Comparison of ENCODE assay signal across 13 cellular contexts in genomic region chr17:43834106-43834505, GRCh38. TPM values are rescaled to one million over a fixed set of nuclear protein-coding genes. Genes with fewer than 3 reads are reported as not detected.
A peak's percentile ranks its signal among the peaks of the same experiment; 100 is the strongest.
DNase-seq lines count a peak whose midpoint lies in the region; ATAC-seq, FAIRE-seq and TF ChIP-seq lines count a peak whose summit lies in the region.
"Had no signal": no experiment of that assay in that cellular context is flagged by ENCODE, and none has a peak within 500 bp of the region (broad histone marks: within the 10 kb centered on the region; RNA-seq: fewer than 3 reads in every experiment).

No MANE protein-coding gene starts in this region.

- H3K79me2 ChIP-seq in OCI-LY7 (ENCODE audit: insufficient read depth, low read depth, low read length), result no peaks in the 10 kb centered on the region

- H4K20me1 ChIP-seq in OCI-LY7 (ENCODE audit: insufficient read depth, low read length), result no peaks in the 10 kb centered on the region

- DNase-seq in activated naive CD8-positive, alpha-beta T cell treated with anti-CD3 and anti-CD28 coated beads for 36 hours, result no peak
- no peak for DNase-seq in T-cell
- peak; percentile 41 for DNase-seq in fibroblast of the conjunctiva (ENCODE audit: low read depth)
- no peak for DNase-seq in GM12892 (ENCODE audit: insufficient read length)
- no peak for DNase-seq in RPMI8226
- DNase-seq in OCI-LY7 (ENCODE audit: low spot score), result no peak
- DNase-seq: activated CD4-positive, alpha-beta T cell treated with anti-CD3 and anti-CD28 coated beads, Interleukin-2, amount 50 U/mL, for 4 hours; hippocampal formation; NCI-H187 treated with DMSO at 0.1 percent for 48 hours; stimulated activated CD4-positive, alpha-beta T cell treated with anti-CD3 and anti-CD28 coated beads, Interleukin-2, amount 100 ng/mL, for 48 hours; tibial artery had no signal

- TF ChIP-seq POLR2A in GM12892 (IDR thresholded peaks at IDR 0.05; ENCODE audit: low read depth, low read length), result no peak

- H3K27ac ChIP-seq in subcutaneous abdominal adipose tissue (ENCODE audit: low read depth, low read length), result no peak overlapping the region
- H3K27ac ChIP-seq in OCI-LY7 (ENCODE audit: low read depth, low read length, poor library complexity, severe bottlenecking), result no peak overlapping the region

- H3K4me3 Mint-ChIP-seq in activated naive CD8-positive, alpha-beta T cell, result peak overlapping the region; percentile 86
- H3K4me3 Mint-ChIP-seq in activated naive CD8-positive, alpha-beta T cell treated with anti-CD3 and anti-CD28 coated beads for 36 hours, result no peak overlapping the region
- H3K4me3 Mint-ChIP-seq in T-cell, result peak overlapping the region; percentile 56 to 86 (median 78)

- no peak overlapping the region for H3K4me2 ChIP-seq in OCI-LY7 (ENCODE audit: low read length)

- no peaks in the 10 kb centered on the region for H3K36me3 Mint-ChIP-seq in activated naive CD8-positive, alpha-beta T cell
- no peaks in the 10 kb centered on the region for H3K36me3 Mint-ChIP-seq in activated naive CD8-positive, alpha-beta T cell treated with anti-CD3 and anti-CD28 coated beads for 36 hours
- no peaks in the 10 kb centered on the region for H3K36me3 Mint-ChIP-seq in T-cell

- POLR2A ChIA-PET in T-cell (lab: Charles Lee), result interaction anchor here in 1 of 2 donors (0.5 kb wide), 1 partner anchor 466 kb away, joined by 3 read pairs; no protein-coding TSS in a partner anchor
- POLR2A ChIA-PET in OCI-LY7 (lab: Charles Lee), result no interaction called here

- intact Hi-C loops in OCI-LY7 (cut with micrococcal nuclease; ENCODE audit: unreplicated experiment), result no loop called here

- H3K27me3 ChIP-seq in subcutaneous abdominal adipose tissue (ENCODE audit: control insufficient read depth in 5 of 5, insufficient read depth in 4 of 5, low read length in 5 of 5), result no peaks in the 10 kb centered on the region
- H3K27me3 ChIP-seq: tibial artery had no signal

- H3K9me2 ChIP-seq in OCI-LY7 (ENCODE audit: insufficient read depth, low read length), result no peaks in the 10 kb centered on the region

- CTCF ChIA-PET in T-cell (lab: Charles Lee), result no interaction called here
- CTCF ChIA-PET in OCI-LY7 (lab: Charles Lee; ENCODE audit: unreplicated experiment), result no interaction called here

- ATAC-seq in T-cell (replicated peaks in 1 of 4), result no peak

- H3K9me3 Mint-ChIP-seq in activated naive CD8-positive, alpha-beta T cell (ENCODE audit: low read depth), result no peaks in the 10 kb centered on the region
- no peaks in the 10 kb centered on the region for H3K9me3 Mint-ChIP-seq in activated naive CD8-positive, alpha-beta T cell treated with anti-CD3 and anti-CD28 coated beads for 36 hours
- H3K9me3 Mint-ChIP-seq in T-cell, result no peaks in the 10 kb centered on the region

- H3K27me3 Mint-ChIP-seq in activated naive CD8-positive, alpha-beta T cell, result peaks cover 12% of the 10 kb centered on the region
- peaks cover 62% of the 10 kb centered on the region for H3K27me3 Mint-ChIP-seq in activated naive CD8-positive, alpha-beta T cell treated with anti-CD3 and anti-CD28 coated beads for 36 hours
- H3K27me3 Mint-ChIP-seq in T-cell, result peaks cover 27 to 31% of the 10 kb centered on the region in 2 donors

- H3K4me3 ChIP-seq in subcutaneous abdominal adipose tissue (ENCODE audit: low read depth in 1 of 5, low read length in 5 of 5) (peak overlapping the region in 3 of 5 donors; percentile 70 to 76 (median 72)), OCI-LY7 (ENCODE audit: low read depth, low read length, poor library complexity, severe bottlenecking) (no peak overlapping the region)

- no TSS peak for BruUV-seq in OCI-LY7 (replicated peaks; lab: Mats Ljungman, UMichigan)

- H3K9ac ChIP-seq in subcutaneous abdominal adipose tissue (ENCODE audit: low read length in 5 of 5), result peak overlapping the region in 2 of 5 donors; percentile 43 to 53

- H3K36me3 ChIP-seq in subcutaneous abdominal adipose tissue (ENCODE audit: control insufficient read depth in 5 of 5, insufficient read depth in 5 of 5, low read length in 5 of 5) (peaks cover 0 to 20% (median 9%) of the 10 kb centered on the region in 5 donors), OCI-LY7 (ENCODE audit: insufficient read depth, low read length) (no peaks in the 10 kb centered on the region)

- peaks cover 17% of the 10 kb centered on the region for H3K4me1 Mint-ChIP-seq in activated naive CD8-positive, alpha-beta T cell (ENCODE audit: low read depth)
- peaks cover 11% of the 10 kb centered on the region for H3K4me1 Mint-ChIP-seq in activated naive CD8-positive, alpha-beta T cell treated with anti-CD3 and anti-CD28 coated beads for 36 hours
- H3K4me1 Mint-ChIP-seq in T-cell, result peaks cover 12 to 21% (median 16%) of the 10 kb centered on the region in 3 donors

- H3K27ac Mint-ChIP-seq in activated naive CD8-positive, alpha-beta T cell, result no peak overlapping the region
- H3K27ac Mint-ChIP-seq in activated naive CD8-positive, alpha-beta T cell treated with anti-CD3 and anti-CD28 coated beads for 36 hours, result no peak overlapping the region
- no peak overlapping the region for H3K27ac Mint-ChIP-seq in T-cell

- H3K4me1 ChIP-seq in subcutaneous abdominal adipose tissue (ENCODE audit: control insufficient read depth in 5 of 5, insufficient read depth in 5 of 5, low read length in 5 of 5) (peaks cover 3 to 19% (median 18%) of the 10 kb centered on the region in 5 donors), OCI-LY7 (ENCODE audit: insufficient read depth, low read length, poor library complexity, severe bottlenecking) (no peaks in the 10 kb centered on the region)

- H3K9me3 ChIP-seq in subcutaneous abdominal adipose tissue (ENCODE audit: control insufficient read depth in 5 of 5, low read length in 5 of 5), result peaks cover 0 to 3% (median 0%) of the 10 kb centered on the region in 5 donors
- H3K9me3 ChIP-seq in OCI-LY7 (ENCODE audit: low read length), result no peaks in the 10 kb centered on the region
- H3K9me3 ChIP-seq: tibial artery had no signal

- H2AFZ ChIP-seq in OCI-LY7 (ENCODE audit: low read length), result no peak overlapping the region

- TF ChIP-seq CTCF in OCI-LY7 (conservative IDR thresholded peaks at IDR 0.05; ENCODE audit: low read length), result no peak

- no peak for FAIRE-seq in GM12892 (lab: Jason Lieb, UNC)

RNA-seq across cellular contexts. Expression of gene MPP3, which starts 1.2 kb away (rescaled TPM):
- 1 to 10 TPM in 1 of 2 experiments, under 1 TPM in 1; 0.80 to 1.1 TPM for total RNA-seq in activated naive CD8-positive, alpha-beta T cell treated with anti-CD3 and anti-CD28 coated beads for 36 hours
- total RNA-seq in T-cell, result under 1 TPM in 4 of 5 donors, not detected in 1; 0.32 to 0.60 (median 0.44) TPM
- polyA plus RNA-seq in GM12892 (2012; ENCODE audit: missing spikeins), result not detected
- not detected in 2 replicates for total RNA-seq in OCI-LY7 (2014; rRNA removed; shearing (Covaris generic))
- not detected in 2 replicates for total RNA-seq in OCI-LY7 (2022)

RNA-seq across cellular contexts. Expression of gene CD300LG, which starts 12.9 kb away (rescaled TPM):
- not detected for total RNA-seq in activated naive CD8-positive, alpha-beta T cell treated with anti-CD3 and anti-CD28 coated beads for 36 hours
- total RNA-seq in T-cell, result not detected
- not detected for polyA plus RNA-seq in GM12892 (2012; ENCODE audit: missing spikeins)
- total RNA-seq in OCI-LY7 (2014; rRNA removed; shearing (Covaris generic)), result not detected in 2 replicates
- total RNA-seq in OCI-LY7 (2022), result not detected in 2 replicates

RNA-seq across cellular contexts. Expression of gene CFAP97D1, which starts 53.9 kb away (rescaled TPM):
- total RNA-seq in activated naive CD8-positive, alpha-beta T cell treated with anti-CD3 and anti-CD28 coated beads for 36 hours, result not detected
- total RNA-seq in T-cell (not detected), OCI-LY7 (2022) (not detected in 2 replicates)
- polyA plus RNA-seq in GM12892 (2012; ENCODE audit: missing spikeins), result not detected
- not detected in 2 replicates for total RNA-seq in OCI-LY7 (2014; rRNA removed; shearing (Covaris generic))

RNA-seq across cellular contexts. Expression of gene DUSP3, which starts 55.3 kb away (rescaled TPM):
- 10 to 100 TPM; 21.2 to 22.3 TPM for total RNA-seq in activated naive CD8-positive, alpha-beta T cell treated with anti-CD3 and anti-CD28 coated beads for 36 hours
- total RNA-seq in T-cell (1 to 10 TPM; 8.1 to 9.8 (median 9.6) TPM), OCI-LY7 (2022) (6.9 and 9.8 TPM in 2 replicates)
- 10.9 TPM for polyA plus RNA-seq in GM12892 (2012; ENCODE audit: missing spikeins)
- 3.0 and 9.0 TPM in 2 replicates for total RNA-seq in OCI-LY7 (2014; rRNA removed; shearing (Covaris generic))
